In genomic region chr4:184536070-184536880, GRCh38 we compare ENCODE assay signal across 8 cellular contexts.
DNase-seq lines count a peak whose midpoint lies in the region; ATAC-seq lines count a peak whose summit lies in the region.

No MANE protein-coding gene starts in this region.

- H3K9me3 Mint-ChIP-seq in activated CD4-positive, alpha-beta T cell treated with anti-CD3 and anti-CD28 coated beads for 36 hours (ENCODE audit: low read depth), result no peaks in the 10 kb centered on the region
- H3K9me3 Mint-ChIP-seq in activated T-helper 2 cell treated with anti-CD3 and anti-CD28 coated beads, Interferon-gamma antibody, Interleukin-2, Interleukin-4, amounts not matched to agents 10 μg/mL and 5 μg/mL and 100 μg/mL, durations not matched to agents 14 hours and 24 hours and 36 hours, result no peaks in the 10 kb centered on the region

- intact Hi-C loops in activated CD4-positive, alpha-beta T cell treated with anti-CD3 and anti-CD28 coated beads for 36 hours (cut with DNase I, micrococcal nuclease), result loop anchor here (2.0 to 10.0 kb wide), 8 partner anchors 37 to 1091 kb away; partner anchors contain the start of genes ANKRD37 (in 1 of the 2), CASP3 (in 1 of the 2), CDKN2AIP (in 1 of the 2) and ING2 (in 1 of the 2)
- intact Hi-C loops in activated T-helper 2 cell treated with anti-CD3 and anti-CD28 coated beads, Interferon-gamma antibody, Interleukin-2, Interleukin-4, amounts not matched to agents 10 μg/mL and 5 μg/mL and 100 μg/mL, durations not matched to agents 14 hours and 24 hours and 36 hours (cut with micrococcal nuclease), result no loop called here

- H3K4me1 Mint-ChIP-seq in activated CD4-positive, alpha-beta T cell treated with anti-CD3 and anti-CD28 coated beads for 36 hours, result peaks cover 51% of the 10 kb centered on the region
- H3K4me1 Mint-ChIP-seq in activated T-helper 2 cell treated with anti-CD3 and anti-CD28 coated beads, Interferon-gamma antibody, Interleukin-2, Interleukin-4, amounts not matched to agents 10 μg/mL and 5 μg/mL and 100 μg/mL, durations not matched to agents 14 hours and 24 hours and 36 hours (ENCODE audit: low read depth), result peaks cover 52% of the 10 kb centered on the region

- peaks cover 3% of the 10 kb centered on the region for H3K4me1 ChIP-seq in iPS-20b (ENCODE audit: insufficient read depth, low read length)

- CTCF ChIA-PET in activated CD4-positive, alpha-beta T cell treated with anti-CD3 and anti-CD28 coated beads for 36 hours (lab: Charles Lee), result interaction anchor here (0.5 to 4.1 kb wide), 7 partner anchors 11 to 639 kb away, joined by 3 to 28 read pairs (median 4); partner anchors contain the start of gene IRF2

- peak overlapping the region; percentile 92 for H3K4me3 Mint-ChIP-seq in activated CD4-positive, alpha-beta T cell treated with anti-CD3 and anti-CD28 coated beads for 36 hours
- peak overlapping the region; percentile 85 for H3K4me3 Mint-ChIP-seq in activated T-helper 2 cell treated with anti-CD3 and anti-CD28 coated beads, Interferon-gamma antibody, Interleukin-2, Interleukin-4, amounts not matched to agents 10 μg/mL and 5 μg/mL and 100 μg/mL, durations not matched to agents 14 hours and 24 hours and 36 hours (ENCODE audit: low read depth)

- peak; percentile 38 for DNase-seq in activated CD4-positive, alpha-beta T cell treated with anti-CD3 and anti-CD28 coated beads for 36 hours
- DNase-seq in activated CD4-positive, alpha-beta T cell treated with anti-CD3 and anti-CD28 coated beads for 48 hours, result no peak
- DNase-seq in activated T-helper 2 cell treated with anti-CD3 and anti-CD28 coated beads, Interferon-gamma antibody, Interleukin-2, Interleukin-4, amounts not matched to agents 10 μg/mL and 5 μg/mL and 100 μg/mL, durations not matched to agents 14 hours and 24 hours and 36 hours (ENCODE audit: low spot score), result no peak
- no peak for DNase-seq in substantia nigra (lab: John Stamatoyannopoulos, UW)
- DNase-seq in cerebellar nuclear complex (lab: John Stamatoyannopoulos, UW), result no peak

- peak overlapping the region; percentile 99 for H3K4me3 ChIP-seq in iPS-20b (ENCODE audit: low read length)

- no peaks in the 10 kb centered on the region for H3K27me3 ChIP-seq in iPS-20b (ENCODE audit: insufficient read depth, low read length)

- ATAC-seq in activated CD4-positive, alpha-beta T cell treated with anti-CD3 and anti-CD28 coated beads for 36 hours, result no peak
- ATAC-seq in HG02884 (IDR thresholded peaks at IDR 0.05; ENCODE audit: unreplicated experiment), result no peak
- no peak for ATAC-seq in GM21515 (IDR thresholded peaks at IDR 0.05; ENCODE audit: unreplicated experiment)

- H3K36me3 ChIP-seq in iPS-20b (ENCODE audit: insufficient read depth, low read depth, low read length), result no peaks in the 10 kb centered on the region

- peak overlapping the region; percentile 97; the same call in 1 of the 2 replicates for H3K9ac ChIP-seq in iPS-20b (ENCODE audit: low read depth, low read length)

- POLR2A ChIA-PET in activated CD4-positive, alpha-beta T cell treated with anti-CD3 and anti-CD28 coated beads for 36 hours (lab: Charles Lee), result interaction anchor here (0.6 to 3.4 kb wide), 5 partner anchors 20 to 62 kb away, joined by 3 to 22 read pairs (median 10); partner anchors contain the start of gene IRF2

- no peaks in the 10 kb centered on the region for H3K9me3 ChIP-seq in iPS-20b (ENCODE audit: insufficient read depth, low read depth, low read length)

- no peaks in the 10 kb centered on the region for H3K27me3 Mint-ChIP-seq in activated CD4-positive, alpha-beta T cell treated with anti-CD3 and anti-CD28 coated beads for 36 hours
- no peaks in the 10 kb centered on the region for H3K27me3 Mint-ChIP-seq in activated T-helper 2 cell treated with anti-CD3 and anti-CD28 coated beads, Interferon-gamma antibody, Interleukin-2, Interleukin-4, amounts not matched to agents 10 μg/mL and 5 μg/mL and 100 μg/mL, durations not matched to agents 14 hours and 24 hours and 36 hours (ENCODE audit: low read depth)

- H3K27ac ChIP-seq in iPS-20b (ENCODE audit: low read length) (peak overlapping the region; percentile 79), substantia nigra (ENCODE audit: low read depth, low read length, poor library complexity, severe bottlenecking) (peak overlapping the region; percentile 95)

- peaks cover 3% of the 10 kb centered on the region for H3K36me3 Mint-ChIP-seq in activated CD4-positive, alpha-beta T cell treated with anti-CD3 and anti-CD28 coated beads for 36 hours (ENCODE audit: low read depth)
- H3K36me3 Mint-ChIP-seq in activated T-helper 2 cell treated with anti-CD3 and anti-CD28 coated beads, Interferon-gamma antibody, Interleukin-2, Interleukin-4, amounts not matched to agents 10 μg/mL and 5 μg/mL and 100 μg/mL, durations not matched to agents 14 hours and 24 hours and 36 hours (ENCODE audit: low read depth), result peaks cover 3% of the 10 kb centered on the region

- H3K27ac Mint-ChIP-seq in activated CD4-positive, alpha-beta T cell treated with anti-CD3 and anti-CD28 coated beads for 36 hours, result peak overlapping the region; percentile 95
- peak overlapping the region; percentile 87 for H3K27ac Mint-ChIP-seq in activated T-helper 2 cell treated with anti-CD3 and anti-CD28 coated beads, Interferon-gamma antibody, Interleukin-2, Interleukin-4, amounts not matched to agents 10 μg/mL and 5 μg/mL and 100 μg/mL, durations not matched to agents 14 hours and 24 hours and 36 hours
